ENCODE assay signal across 20 cellular contexts in the genomic region with DNA sequence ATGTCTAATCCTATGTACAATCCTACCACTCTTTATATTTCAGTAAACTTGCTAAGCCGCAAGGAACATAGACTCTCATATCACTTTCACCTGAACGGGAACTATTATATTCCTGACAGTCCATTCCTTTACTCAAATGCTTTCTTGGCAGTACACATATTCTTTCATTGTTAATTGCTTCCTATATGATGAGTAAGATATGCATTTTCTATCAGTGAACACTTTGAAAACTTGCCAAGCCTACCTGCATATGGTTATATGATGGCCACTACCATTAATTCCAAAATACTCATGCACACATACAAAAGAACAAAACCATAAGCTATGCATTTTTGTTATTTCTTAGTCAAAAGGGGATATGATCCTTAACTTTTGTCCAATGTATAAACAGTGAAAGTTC.
"Had no signal": no experiment of that assay in that cellular context is flagged by ENCODE, and none has a peak within 500 bp of the region (broad histone marks: within the 10 kb centered on the region; RNA-seq: fewer than 3 reads in every experiment).

No MANE protein-coding gene starts in this region.

- ATAC-seq: Panc1, T-helper 17 cell, WTC11 had no signal

- H3K36me3 ChIP-seq: brain microvascular endothelial cell had no signal

- H3K4me3 Mint-ChIP-seq: activated CD4-positive, alpha-beta T cell treated with anti-CD3 and anti-CD28 coated beads, Interleukin-2, amount 10 ng/mL, durations not matched to agents 24 days and 14 days; activated T-cell treated with anti-CD3 and anti-CD28 coated beads, Interleukin-2, amount 50 U/mL, for 72 hours; T-helper 17 cell; WTC11 had no signal

- DNase-seq: activated CD4-positive, alpha-beta T cell treated with anti-CD3 and anti-CD28 coated beads, Interleukin-2, amount 10 ng/mL, durations not matched to agents 24 days and 14 days; activated CD4-positive, alpha-beta T cell treated with anti-CD3 and anti-CD28 coated beads, Interleukin-2, amount 50 U/mL, for 48 hours; activated CD4-positive, CD25-positive, alpha-beta regulatory T cell treated with anti-CD3 and anti-CD28 coated beads, Interleukin-2, amount 50 U/mL, for 72 hours; activated gamma-delta T cell treated with Interleukin-2 at 50 U/mL for 16 hours; activated naive CD4-positive, alpha-beta T cell treated with anti-CD3 and anti-CD28 coated beads, Interleukin-2, amount 50 U/mL, for 16 hours; activated T-cell treated with anti-CD3 and anti-CD28 coated beads, Interleukin-2, amount 50 U/mL, for 72 hours; amniotic stem cell; brain microvascular endothelial cell; NCI-H1048; NCI-H187 treated with DMSO at 0.1 percent for 48 hours; NCI-H2171; NCI-H226; NCI-H526; NCI-H774; SHP77 treated with DMSO at 0.1 percent for 48 hours; T-helper 17 cell; T-helper 9 cell had no signal

- H3K27me3 ChIP-seq: brain microvascular endothelial cell had no signal

- H3K27me3 Mint-ChIP-seq: activated CD4-positive, alpha-beta T cell treated with anti-CD3 and anti-CD28 coated beads, Interleukin-2, amount 10 ng/mL, durations not matched to agents 24 days and 14 days; T-helper 17 cell had no signal

- H3K9me3 Mint-ChIP-seq: activated T-cell treated with anti-CD3 and anti-CD28 coated beads, Interleukin-2, amount 50 U/mL, for 72 hours; activated T-helper 2 cell treated with anti-CD3 and anti-CD28 coated beads, Interferon-gamma antibody, Interleukin-2, Interleukin-4, amounts not matched to agents 10 μg/mL and 5 μg/mL and 100 μg/mL, durations not matched to agents 14 hours and 24 hours and 36 hours; WTC11 had no signal

- H3K4me1 Mint-ChIP-seq: T-helper 17 cell had no signal

- H3K36me3 Mint-ChIP-seq: WTC11 had no signal

- H3K27ac Mint-ChIP-seq: activated CD4-positive, alpha-beta T cell treated with anti-CD3 and anti-CD28 coated beads, Interleukin-2, amount 10 ng/mL, durations not matched to agents 24 days and 14 days; activated T-helper 2 cell treated with anti-CD3 and anti-CD28 coated beads, Interferon-gamma antibody, Interleukin-2, Interleukin-4, amounts not matched to agents 10 μg/mL and 5 μg/mL and 100 μg/mL, durations not matched to agents 14 hours and 24 hours and 36 hours; T-helper 17 cell; WTC11 had no signal

- H3K27ac ChIP-seq: brain microvascular endothelial cell had no signal
